Comparison of ENCODE assay signal across 8 cellular contexts in the genomic region with DNA sequence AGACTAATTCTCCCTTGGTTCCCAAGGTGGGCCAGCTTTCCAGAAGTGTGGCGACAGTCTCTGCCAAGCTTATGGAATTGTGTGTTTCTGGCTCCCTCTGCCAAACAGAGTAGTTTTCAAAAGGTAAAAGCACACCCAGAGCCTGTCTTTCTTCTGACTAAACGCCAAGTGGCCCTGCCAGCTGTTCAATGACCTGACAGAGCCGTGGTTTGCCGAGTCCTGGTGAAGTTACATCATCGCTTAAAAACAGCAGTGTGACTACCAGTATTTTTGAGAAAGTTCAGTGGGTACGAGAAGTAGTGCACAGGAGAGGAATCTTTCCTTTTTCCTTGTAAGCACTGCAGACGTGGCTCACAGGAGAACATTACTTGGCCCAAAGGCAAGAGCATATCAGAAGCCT. TPM values are rescaled to one million over a fixed set of nuclear protein-coding genes. Genes with fewer than 3 reads are reported as not detected.
A peak's percentile ranks its signal among the peaks of the same experiment; 100 is the strongest.
DNase-seq lines count a peak whose midpoint lies in the region; ATAC-seq, FAIRE-seq and TF ChIP-seq lines count a peak whose summit lies in the region.

No MANE protein-coding gene starts in this region.

- no peak overlapping the region for H3K27ac Mint-ChIP-seq in neural crest cell (ENCODE audit: unreplicated experiment)

- H3K4me1 Mint-ChIP-seq in neural crest cell, result peaks cover 52% of the 10 kb centered on the region

- no peak for FAIRE-seq in RCC 7860 (lab: Jason Lieb, UNC)

- peak; percentile 19 for DNase-seq in NCI-H2171 treated with DMSO at 0.1 percent for 48 hours (lab: John Stamatoyannopoulos, UW)
- DNase-seq in NCI-H2171 (lab: John Stamatoyannopoulos, UW), result no peak
- DNase-seq in RCC 7860 (ENCODE audit: low spot score), result peak; percentile 64
- no peak for DNase-seq in neural crest cell (ENCODE audit: low read depth, low spot score)
- no peak for DNase-seq in middle frontal gyrus (ENCODE audit: extremely low spot score, low spot score)
- no peak for DNase-seq in retina

- no peaks in the 10 kb centered on the region for H3K36me3 Mint-ChIP-seq in neural crest cell (ENCODE audit: low read depth)

- no peak for TF ChIP-seq CTCF in neural crest cell (conservative IDR thresholded peaks at IDR 0.05)

- ATAC-seq in esophagus mucosa, result peak; percentile 25
- no peak for ATAC-seq in GM19463 (IDR thresholded peaks at IDR 0.05; ENCODE audit: unreplicated experiment)

- H3K9me3 Mint-ChIP-seq in neural crest cell, result no peaks in the 10 kb centered on the region

- H3K27me3 Mint-ChIP-seq in neural crest cell (ENCODE audit: low read depth), result no peaks in the 10 kb centered on the region

- peak overlapping the region; percentile 85 for H3K4me3 Mint-ChIP-seq in neural crest cell

RNA-seq across cellular contexts. Expression of a gene that starts 1.9 kb away (rescaled TPM):
- 18.7 TPM for total RNA-seq in esophagus mucosa
- total RNA-seq in neural crest cell, result 8.6 TPM in 2 replicates

RNA-seq across cellular contexts. Expression of a gene that starts 33.8 kb away (rescaled TPM):
- 10.8 TPM for total RNA-seq in esophagus mucosa
- total RNA-seq in neural crest cell, result 19.3 and 20.7 TPM in 2 replicates

RNA-seq across cellular contexts. Expression of a gene that starts 46.7 kb away (rescaled TPM):
- total RNA-seq in esophagus mucosa (2.2 TPM), neural crest cell (143 and 152 TPM in 2 replicates)

Comparison
In these comparisons a context has a peak if more than half of its experiments do, and no peak if none do; other contexts are left out.
1. DNase-seq: peak in NCI-H2171 treated with DMSO at 0.1 percent for 48 hours (single experiment) and RCC 7860 (single experiment); none in NCI-H2171 (single experiment), neural crest cell (single experiment), middle frontal gyrus (single experiment) and retina (single experiment).
2. RNA of a gene that starts 46.7 kb away (total RNA-seq): 143 to 152 TPM in neural crest cell; 2.2 TPM in esophagus mucosa (single experiment); every median in the first group is over 10 times any median in the second.